Comparison of ENCODE assay signal across 9 cellular contexts in genomic region chr1:161513939-161514338, GRCh38. TPM values are rescaled to one million over a fixed set of nuclear protein-coding genes. Genes with fewer than 3 reads are reported as not detected.
DNase-seq lines count a peak whose midpoint lies in the region; ATAC-seq, FAIRE-seq and TF ChIP-seq lines count a peak whose summit lies in the region.
"Not testable (repeated sequence)": the region's sequence is repeated elsewhere in the genome, so short reads cannot be mapped to it uniquely, and the experiment has no call there.
"Had no signal": no experiment of that assay in that cellular context is flagged by ENCODE, and none has a peak within 500 bp of the region (broad histone marks: within the 10 kb centered on the region; RNA-seq: fewer than 3 reads in every experiment).

No MANE protein-coding gene starts in this region.

- not testable (repeated sequence) for H3F3A ChIP-seq in GM23248 (ENCODE audit: insufficient read depth)

- H3K4me1 ChIP-seq in GM23248 (ENCODE audit: insufficient read depth) (peaks cover 16% of the 10 kb centered on the region), HepG2 (ENCODE audit: insufficient read depth, low read length) (peaks cover 13% of the 10 kb centered on the region), osteoblast (ENCODE audit: insufficient read depth, low read length) (peaks cover 16% of the 10 kb centered on the region), upper lobe of left lung (peaks cover 12 to 29% (median 23%) of the 10 kb centered on the region in 4 donors)
- H3K4me1 ChIP-seq in SJSA1 (replicated peaks), result not testable (repeated sequence)

- not testable (repeated sequence) for H3K4me3 Mint-ChIP-seq in chondrocyte (ENCODE audit: unreplicated experiment); stimulated activated naive B cell treated with anti-CD40 and anti-IgM and Interleukin-4, amounts not matched to agents 10 μg/mL and 1 μg/mL and 100 μg/mL, for 72 hours

- TF ChIP-seq EP300 in HepG2 (IDR thresholded peaks at IDR 0.05; ENCODE audit: low read depth in 2 of 2, low read length in 2 of 2); HepG2 (CRISPR knock-in tag; IDR thresholded peaks at IDR 0.05; ENCODE audit: borderline replicate concordance); upper lobe of left lung (IDR thresholded peaks at IDR 0.05): not testable (repeated sequence)

- not testable (repeated sequence) for TF ChIP-seq RAD21 in HepG2 (CRISPR knock-in tag; IDR thresholded peaks at IDR 0.05)

- H3K27ac ChIP-seq in GM23248 (peak overlapping the region; percentile 40), SJSA1 (peak overlapping the region; percentile 57; the same call in 1 of the 2 replicates), osteoblast (ENCODE audit: low read depth, low read length) (peak overlapping the region; percentile 86), upper lobe of left lung (peak overlapping the region; percentile 52 to 81 (median 68))
- H3K27ac ChIP-seq in HepG2 (ENCODE audit: extremely low read length, insufficient read depth, low read length), result not testable (repeated sequence)

- WGBS in GM23248 (ENCODE audit: low coverage in 1 of 2, low lambda C conversion rate in 2 of 2, missing lambda C conversion rate in 2 of 2), 2 experiments, result 87 to 88% methylated on average over 1 of the region's 1 CpG
- 5% methylated on average over 1 of the region's 1 CpG for WGBS in HepG2 (ENCODE audit: low lambda C conversion rate)
- WGBS in upper lobe of left lung, 2 donors, result 35 to 56% methylated on average over 1 of the region's 1 CpG

- intact Hi-C loops in HepG2 (cut with micrococcal nuclease; ENCODE audit: unreplicated experiment), result not testable (repeated sequence)

- CTCF ChIA-PET in HepG2 (lab: Yijun Ruan, JAX; ENCODE audit: low intra/inter-chr PET ratio, low total read pairs), result not testable (repeated sequence)

- not testable (repeated sequence) for H3K9me3 Mint-ChIP-seq in chondrocyte (ENCODE audit: low read depth); stimulated activated naive B cell treated with anti-CD40 and anti-IgM and Interleukin-4, amounts not matched to agents 10 μg/mL and 1 μg/mL and 100 μg/mL, for 72 hours

- peak overlapping the region; percentile 11 for H3K4me2 ChIP-seq in GM23248 (ENCODE audit: unreplicated experiment)
- H3K4me2 ChIP-seq in HepG2 (ENCODE audit: low read depth, low read length), result peak overlapping the region; percentile 32; the same call in 1 of the 2 replicates
- H3K4me2 ChIP-seq in osteoblast (ENCODE audit: insufficient read depth, low read length), result peak overlapping the region; percentile 54

- POLR2A ChIA-PET in HepG2 (lab: Yijun Ruan, JAX), result not testable (repeated sequence)

- H3K4me1 Mint-ChIP-seq in chondrocyte (ENCODE audit: low read depth), result peaks cover 15% of the 10 kb centered on the region
- H3K4me1 Mint-ChIP-seq in stimulated activated naive B cell treated with anti-CD40 and anti-IgM and Interleukin-4, amounts not matched to agents 10 μg/mL and 1 μg/mL and 100 μg/mL, for 72 hours, result not testable (repeated sequence)

- DNase-seq in GM23248 (peak; percentile 16), SJSA1 (ENCODE audit: low read depth in 1 of 2, low spot score in 2 of 2) (peak in 1 of 2 experiments; percentile 11), fibroblast of peridontal ligament (ENCODE audit: extremely low read depth) (peak; percentile 55)
- DNase-seq in chondrocyte (ENCODE audit: low spot score); HepG2 (ENCODE audit: low spot score); osteoblast (ENCODE audit: insufficient read length, low spot score, missing footprints); stimulated activated naive B cell treated with anti-CD40 and anti-IgM and Interleukin-4, amounts not matched to agents 10 μg/mL and 1 μg/mL and 100 μg/mL, for 72 hours; upper lobe of left lung: not testable (repeated sequence)

- not testable (repeated sequence) for H3K79me2 ChIP-seq in GM23248 (ENCODE audit: insufficient read depth); HepG2 (ENCODE audit: insufficient read depth, low read length); osteoblast (ENCODE audit: insufficient read depth, low read length)

- H3K9me3 ChIP-seq in GM23248 (ENCODE audit: low read depth); SJSA1 (replicated peaks); HepG2 (ENCODE audit: low read length); osteoblast (ENCODE audit: low read depth, low read length); upper lobe of left lung: not testable (repeated sequence)

- not testable (repeated sequence) for H4K20me1 ChIP-seq in GM23248 (ENCODE audit: insufficient read depth); HepG2 (ENCODE audit: insufficient read depth, low read length); osteoblast (ENCODE audit: insufficient read depth, low read length)

- not testable (repeated sequence) for H3K27me3 ChIP-seq in GM23248 (replicated peaks; ENCODE audit: insufficient read depth); SJSA1 (replicated peaks); HepG2 (ENCODE audit: control insufficient read depth in 1 of 2, insufficient read depth in 2 of 2, low read length in 2 of 2); osteoblast (ENCODE audit: insufficient read depth, low read length); upper lobe of left lung

- in situ Hi-C loops in GM23248 (cut with MboI); HepG2 (cut with HindIII; ENCODE audit: extremely low pct_ligation_motif_present, low pct_unique_long_range_greater_than_20kb): not testable (repeated sequence)

- not testable (repeated sequence) for TF ChIP-seq CTCF in chondrocyte (IDR thresholded peaks at IDR 0.05); HepG2 (CRISPR knock-in tag; IDR thresholded peaks at IDR 0.05); osteoblast (IDR thresholded peaks at IDR 0.05; ENCODE audit: extremely low read depth, low read depth, low read length); upper lobe of left lung (IDR thresholded peaks at IDR 0.05)

- 0 out of 2 replicates have a peak overlapping the region, but pooled peaks have one; percentile 1 for H3K4me3 ChIP-seq in GM23248
- not testable (repeated sequence) for H3K4me3 ChIP-seq in SJSA1; osteoblast (ENCODE audit: insufficient read depth, low read length); upper lobe of left lung
- H3K4me3 ChIP-seq in HepG2 (replicated peaks in 1 of 3; ENCODE audit: insufficient read depth in 1 of 3, low read depth in 2 of 3, low read length in 3 of 3), result peak overlapping the region in 1 of 3 experiments; percentile 23; a peak in 1 of 6 replicates

- TF ChIP-seq POLR2A in HepG2 (IDR thresholded peaks at IDR 0.05; ENCODE audit: insufficient read depth in 1 of 2, low read depth in 2 of 2, low read length in 2 of 2); upper lobe of left lung (IDR thresholded peaks at IDR 0.05): not testable (repeated sequence)

- H3K9ac ChIP-seq in GM23248, result peak overlapping the region; percentile 51
- not testable (repeated sequence) for H3K9ac ChIP-seq in HepG2 (ENCODE audit: insufficient read depth, low read depth, low read length)

- peak overlapping the region; percentile 83 for H3K27ac Mint-ChIP-seq in chondrocyte (ENCODE audit: unreplicated experiment)
- H3K27ac Mint-ChIP-seq in stimulated activated naive B cell treated with anti-CD40 and anti-IgM and Interleukin-4, amounts not matched to agents 10 μg/mL and 1 μg/mL and 100 μg/mL, for 72 hours, result peak overlapping the region; percentile 26

- H3K36me3 Mint-ChIP-seq in chondrocyte (ENCODE audit: low read depth); stimulated activated naive B cell treated with anti-CD40 and anti-IgM and Interleukin-4, amounts not matched to agents 10 μg/mL and 1 μg/mL and 100 μg/mL, for 72 hours: not testable (repeated sequence)

- not testable (repeated sequence) for FAIRE-seq in HepG2 (lab: Jason Lieb, UNC)

- not testable (repeated sequence) for ATAC-seq in HepG2; stimulated activated naive B cell treated with anti-CD40 and anti-IgM and Interleukin-4, amounts not matched to agents 10 μg/mL and 1 μg/mL and 100 μg/mL, for 72 hours (replicated peaks); upper lobe of left lung (ENCODE audit: low FRiP score in 2 of 2)

- not testable (repeated sequence) for H3K36me3 ChIP-seq in GM23248 (ENCODE audit: low read depth); SJSA1; HepG2 (replicated peaks in 1 of 2; ENCODE audit: control insufficient read depth in 1 of 2, insufficient read depth in 2 of 2, low read length in 2 of 2); osteoblast (ENCODE audit: insufficient read depth, low read length); upper lobe of left lung

- H2AFZ ChIP-seq in GM23248 (peak overlapping the region; percentile 73), osteoblast (ENCODE audit: low read length) (peak overlapping the region; percentile 89)
- H2AFZ ChIP-seq in HepG2 (ENCODE audit: low read length), result not testable (repeated sequence)

- H3K27me3 Mint-ChIP-seq in chondrocyte (ENCODE audit: low read depth); stimulated activated naive B cell treated with anti-CD40 and anti-IgM and Interleukin-4, amounts not matched to agents 10 μg/mL and 1 μg/mL and 100 μg/mL, for 72 hours: not testable (repeated sequence)

- not testable (repeated sequence) for BruUV-seq in HepG2 (replicated peaks; lab: Mats Ljungman, UMichigan)

- not testable (repeated sequence) for H3K9me2 ChIP-seq in GM23248 (ENCODE audit: insufficient read depth)

RNA-seq across cellular contexts. Expression of gene FCGR2A, which starts 8.7 kb away (rescaled TPM):
- total RNA-seq in GM23248 (2014; rRNA removed; shearing (Covaris generic)), result not detected in 2 replicates
- polyA plus RNA-seq in GM23248 (2016; fragmentation: Nextera tagmentation; extraction: Ambion mirVana), result not detected in 2 replicates
- total RNA-seq in SJSA1 (2014; rRNA removed; shearing (Covaris generic)), result 0.18 and 0.28 TPM in 2 replicates
- total RNA-seq in chondrocyte, result not detected in 3 replicates
- total RNA-seq in HepG2 (2016; rRNA removed; fragmentation: Illumina TruSeq; extraction: Trizol), result not detected in 2 replicates
- total RNA-seq in HepG2 (2016; cell fraction: cytosol; rRNA removed; fragmentation: Illumina TruSeq; extraction: Trizol; ENCODE audit: low read depth), result not detected in 2 replicates
- total RNA-seq in HepG2 (2016; cell fraction: insoluble cytoplasmic fraction; rRNA removed; fragmentation: Illumina TruSeq; extraction: Trizol), result 0.04 TPM in 1 of 2 replicates, not detected in the other
- total RNA-seq in HepG2 (2016; cell fraction: membrane; rRNA removed; fragmentation: Illumina TruSeq; extraction: Trizol), result not detected in 2 replicates
- not detected in 2 replicates for total RNA-seq in HepG2 (2016; cell fraction: nucleus; rRNA removed; fragmentation: Illumina TruSeq; extraction: Trizol)
- 0.31 and 0.44 TPM in 2 replicates for polyA plus RNA-seq in HepG2 (2011; rRNA removed)
- 0.28 and 8.4 TPM in 2 replicates for polyA plus RNA-seq in HepG2 (2011; cell fraction: cytosol; rRNA removed)
- polyA plus RNA-seq in HepG2 (2011; cell fraction: nucleus; rRNA removed), result 0.08 and 0.09 TPM in 2 replicates
- polyA plus RNA-seq in HepG2 (2012), result 0.39 TPM in 1 of 2 replicates, not detected in the other
- 0.09 TPM in 1 of 2 replicates, not detected in the other for polyA plus RNA-seq in HepG2 (2016; cell fraction: cytosol; fragmentation: Illumina TruSeq; extraction: Trizol; ENCODE audit: low read depth)
- polyA plus RNA-seq in HepG2 (2016; cell fraction: insoluble cytoplasmic fraction; fragmentation: Illumina TruSeq; extraction: Trizol; ENCODE audit: low read depth), result not detected in 2 replicates
- polyA plus RNA-seq in HepG2 (2016; cell fraction: membrane; fragmentation: Illumina TruSeq; extraction: Trizol; ENCODE audit: low read depth), result 0.41 TPM in 1 of 2 replicates, not detected in the other
- not detected in 2 replicates for polyA plus RNA-seq in HepG2 (2016; cell fraction: nucleus; fragmentation: Illumina TruSeq; extraction: Trizol; ENCODE audit: insufficient read depth, low read depth)
- 0.48 and 2.3 TPM in 2 replicates for polyA minus RNA-seq in HepG2 (2011; rRNA and poly(A)+ RNA removed; ENCODE audit: low replicate concordance)
- polyA minus RNA-seq in HepG2 (2011; cell fraction: cytosol; rRNA and poly(A)+ RNA removed), result not detected in 2 replicates
- 0.13 TPM in 1 of 2 replicates, not detected in the other for polyA minus RNA-seq in HepG2 (2011; cell fraction: nucleus; rRNA and poly(A)+ RNA removed)
- 0.59 and 1.4 TPM in 2 replicates for total RNA-seq in osteoblast
- total RNA-seq in upper lobe of left lung, result 100 to 1,000 TPM in 4 of 6 donors, 10 to 100 TPM in 2; 94.6 to 273 (median 160) TPM

RNA-seq across cellular contexts. Expression of gene HSPA6, which starts 10.4 kb away (rescaled TPM):
- total RNA-seq in GM23248 (2014; rRNA removed; shearing (Covaris generic)), result not detected in 2 replicates
- 0.13 and 0.23 TPM in 2 replicates for polyA plus RNA-seq in GM23248 (2016; fragmentation: Nextera tagmentation; extraction: Ambion mirVana)
- 0.06 and 0.18 TPM in 2 replicates for total RNA-seq in SJSA1 (2014; rRNA removed; shearing (Covaris generic))
- 0.75 to 1.0 TPM in 2 of 3 replicates, not detected in the other for total RNA-seq in chondrocyte
- total RNA-seq in HepG2 (2016; rRNA removed; fragmentation: Illumina TruSeq; extraction: Trizol), result not detected in 2 replicates
- total RNA-seq in HepG2 (2016; cell fraction: cytosol; rRNA removed; fragmentation: Illumina TruSeq; extraction: Trizol; ENCODE audit: low read depth), result not detected in 2 replicates
- total RNA-seq in HepG2 (2016; cell fraction: insoluble cytoplasmic fraction; rRNA removed; fragmentation: Illumina TruSeq; extraction: Trizol), result not detected in 2 replicates
- not detected in 2 replicates for total RNA-seq in HepG2 (2016; cell fraction: membrane; rRNA removed; fragmentation: Illumina TruSeq; extraction: Trizol)
- total RNA-seq in HepG2 (2016; cell fraction: nucleus; rRNA removed; fragmentation: Illumina TruSeq; extraction: Trizol), result not detected in 2 replicates
- polyA plus RNA-seq in HepG2 (2011; rRNA removed), result 0.07 and 0.16 TPM in 2 replicates
- 0.04 and 0.10 TPM in 2 replicates for polyA plus RNA-seq in HepG2 (2011; cell fraction: cytosol; rRNA removed)
- 0.21 and 0.36 TPM in 2 replicates for polyA plus RNA-seq in HepG2 (2011; cell fraction: nucleus; rRNA removed)
- 0.12 and 0.33 TPM in 2 replicates for polyA plus RNA-seq in HepG2 (2012)
- polyA plus RNA-seq in HepG2 (2016; cell fraction: cytosol; fragmentation: Illumina TruSeq; extraction: Trizol; ENCODE audit: low read depth), result not detected in 2 replicates
- not detected in 2 replicates for polyA plus RNA-seq in HepG2 (2016; cell fraction: insoluble cytoplasmic fraction; fragmentation: Illumina TruSeq; extraction: Trizol; ENCODE audit: low read depth)
- polyA plus RNA-seq in HepG2 (2016; cell fraction: membrane; fragmentation: Illumina TruSeq; extraction: Trizol; ENCODE audit: low read depth), result not detected in 2 replicates
- not detected in 2 replicates for polyA plus RNA-seq in HepG2 (2016; cell fraction: nucleus; fragmentation: Illumina TruSeq; extraction: Trizol; ENCODE audit: insufficient read depth, low read depth)
- 0.14 and 0.63 TPM in 2 replicates for polyA minus RNA-seq in HepG2 (2011; rRNA and poly(A)+ RNA removed; ENCODE audit: low replicate concordance)
- not detected in 2 replicates for polyA minus RNA-seq in HepG2 (2011; cell fraction: cytosol; rRNA and poly(A)+ RNA removed)
- polyA minus RNA-seq in HepG2 (2011; cell fraction: nucleus; rRNA and poly(A)+ RNA removed), result 0.62 TPM in 1 of 2 replicates, not detected in the other
- total RNA-seq in osteoblast, result 0.36 and 0.88 TPM in 2 replicates
- total RNA-seq in upper lobe of left lung, result 10 to 100 TPM; 10.8 to 37.7 (median 15.9) TPM

RNA-seq across cellular contexts. Expression of gene FCGR3A, which starts 35.7 kb away (rescaled TPM):
- total RNA-seq in GM23248 (2014; rRNA removed; shearing (Covaris generic)), result not detected in 2 replicates
- polyA plus RNA-seq in GM23248 (2016; fragmentation: Nextera tagmentation; extraction: Ambion mirVana), result not detected in 2 replicates
- total RNA-seq in SJSA1 (2014; rRNA removed; shearing (Covaris generic)), result not detected in 2 replicates
- not detected in 3 replicates for total RNA-seq in chondrocyte
- not detected in 2 replicates for total RNA-seq in HepG2 (2016; rRNA removed; fragmentation: Illumina TruSeq; extraction: Trizol)
- not detected in 2 replicates for total RNA-seq in HepG2 (2016; cell fraction: cytosol; rRNA removed; fragmentation: Illumina TruSeq; extraction: Trizol; ENCODE audit: low read depth)
- not detected in 2 replicates for total RNA-seq in HepG2 (2016; cell fraction: insoluble cytoplasmic fraction; rRNA removed; fragmentation: Illumina TruSeq; extraction: Trizol)
- not detected in 2 replicates for total RNA-seq in HepG2 (2016; cell fraction: membrane; rRNA removed; fragmentation: Illumina TruSeq; extraction: Trizol)
- not detected in 2 replicates for total RNA-seq in HepG2 (2016; cell fraction: nucleus; rRNA removed; fragmentation: Illumina TruSeq; extraction: Trizol)
- not detected in 2 replicates for polyA plus RNA-seq in HepG2 (2011; rRNA removed)
- polyA plus RNA-seq in HepG2 (2011; cell fraction: cytosol; rRNA removed), result not detected in 2 replicates
- polyA plus RNA-seq in HepG2 (2011; cell fraction: nucleus; rRNA removed), result not detected in 2 replicates
- not detected in 2 replicates for polyA plus RNA-seq in HepG2 (2012)
- polyA plus RNA-seq in HepG2 (2016; cell fraction: cytosol; fragmentation: Illumina TruSeq; extraction: Trizol; ENCODE audit: low read depth), result not detected in 2 replicates
- not detected in 2 replicates for polyA plus RNA-seq in HepG2 (2016; cell fraction: insoluble cytoplasmic fraction; fragmentation: Illumina TruSeq; extraction: Trizol; ENCODE audit: low read depth)
- polyA plus RNA-seq in HepG2 (2016; cell fraction: membrane; fragmentation: Illumina TruSeq; extraction: Trizol; ENCODE audit: low read depth), result not detected in 2 replicates
- polyA plus RNA-seq in HepG2 (2016; cell fraction: nucleus; fragmentation: Illumina TruSeq; extraction: Trizol; ENCODE audit: insufficient read depth, low read depth), result not detected in 2 replicates
- not detected in 2 replicates for polyA minus RNA-seq in HepG2 (2011; rRNA and poly(A)+ RNA removed; ENCODE audit: low replicate concordance)
- not detected in 2 replicates for polyA minus RNA-seq in HepG2 (2011; cell fraction: cytosol; rRNA and poly(A)+ RNA removed)
- not detected in 2 replicates for polyA minus RNA-seq in HepG2 (2011; cell fraction: nucleus; rRNA and poly(A)+ RNA removed)
- under 0.01 TPM in 1 of 2 replicates, not detected in the other for total RNA-seq in osteoblast
- 100 to 1,000 TPM in 2 of 6 donors, 10 to 100 TPM in 4; 20.8 to 237 (median 82.8) TPM for total RNA-seq in upper lobe of left lung
- total RNA-seq: HT1080 had no signal

Comparison
In these comparisons a context has a peak if more than half of its experiments do, and no peak if none do; other contexts are left out.
1. RNA of gene FCGR2A, which starts 8.7 kb away (total RNA-seq): 94.6 to 273 TPM in upper lobe of left lung; 0.59 to 1.4 TPM in osteoblast, 0.18 to 0.28 TPM in SJSA1, 0.04 TPM in HepG2, not detected in GM23248 and not detected in chondrocyte; every median in the first group is over 10 times any median in the second.
2. RNA of gene FCGR3A, which starts 35.7 kb away (total RNA-seq): 20.8 to 237 TPM in upper lobe of left lung; not detected in GM23248, not detected in SJSA1, not detected in chondrocyte, not detected in HepG2 and under 0.01 TPM in osteoblast; every median in the first group is over 10 times any median in the second.
3. Peak in every context shown above with its lines, with median percentiles within 50 percentile points of each other: H3K4me2 ChIP-seq.